ENCODE assay signal across 9 cellular contexts in genomic region chr14:91078095-91078737, GRCh38. TPM values are rescaled to one million over a fixed set of nuclear protein-coding genes. Genes with fewer than 3 reads are reported as not detected.
DNase-seq lines count a peak whose midpoint lies in the region; ATAC-seq and TF ChIP-seq lines count a peak whose summit lies in the region.
"Had no signal": no experiment of that assay in that cellular context is flagged by ENCODE, and none has a peak within 500 bp of the region (broad histone marks: within the 10 kb centered on the region; RNA-seq: fewer than 3 reads in every experiment).

No MANE protein-coding gene starts in this region.

- DNase-seq in NK-92 treated with Interleukin-12 subunit alpha and Interleukin-12 subunit beta, amount 100 ng/mL, for 24 hours (lab: John Stamatoyannopoulos, UW), result peak; percentile 15
- DNase-seq in NK-92 (lab: John Stamatoyannopoulos, UW; ENCODE audit: unreplicated experiment) (no peak), SW480 (ENCODE audit: low spot score) (no peak), left cardiac atrium (no peak), coronary artery (ENCODE audit: low spot score) (no peak)
- peak in 4 of 6 experiments; percentile 9 to 85 (median 82) for DNase-seq in stimulated activated naive CD4-positive, alpha-beta T cell (lab: John Stamatoyannopoulos, UW)

- intact Hi-C loops in left cardiac atrium (cut with DNase I), result no loop called here

- peaks cover 38% of the 10 kb centered on the region for H3K4me1 Mint-ChIP-seq in activated naive CD4-positive, alpha-beta T cell treated with anti-CD3 and anti-CD28 coated beads, Interleukin-2, amount 50 U/mL, for 24 hours

- H3K4me3 Mint-ChIP-seq in activated naive CD4-positive, alpha-beta T cell treated with anti-CD3 and anti-CD28 coated beads, Interleukin-2, amount 50 U/mL, for 24 hours, result peak overlapping the region; percentile 43

- peak; percentile 66 for ATAC-seq in HG03521 (IDR thresholded peaks at IDR 0.05; ENCODE audit: unreplicated experiment)
- no peak for ATAC-seq in left cardiac atrium

- H3K9me3 Mint-ChIP-seq in activated naive CD4-positive, alpha-beta T cell treated with anti-CD3 and anti-CD28 coated beads, Interleukin-2, amount 50 U/mL, for 24 hours, result no peaks in the 10 kb centered on the region

- peak overlapping the region; percentile 26 for H3K27ac Mint-ChIP-seq in activated naive CD4-positive, alpha-beta T cell treated with anti-CD3 and anti-CD28 coated beads, Interleukin-2, amount 50 U/mL, for 24 hours

- no peaks in the 10 kb centered on the region for H3K36me3 Mint-ChIP-seq in activated naive CD4-positive, alpha-beta T cell treated with anti-CD3 and anti-CD28 coated beads, Interleukin-2, amount 50 U/mL, for 24 hours

- no peaks in the 10 kb centered on the region for H3K27me3 Mint-ChIP-seq in activated naive CD4-positive, alpha-beta T cell treated with anti-CD3 and anti-CD28 coated beads, Interleukin-2, amount 50 U/mL, for 24 hours

- H3K4me3 ChIP-seq in coronary artery, result no peak overlapping the region

- TF ChIP-seq CTCF in coronary artery (IDR thresholded peaks at IDR 0.05), result no peak

- no peak overlapping the region for H3K27ac ChIP-seq in coronary artery
- H3K27ac ChIP-seq: 22Rv1 had no signal

RNA-seq across cellular contexts. Expression of gene RPS6KA5, which starts 17.8 kb away (rescaled TPM):
- total RNA-seq in left cardiac atrium, result 1 to 10 TPM; 8.1 to 9.6 TPM

RNA-seq across cellular contexts. Expression of gene DGLUCY, which starts 35.7 kb away (rescaled TPM):
- 100 to 1,000 TPM; 110 to 129 TPM for total RNA-seq in left cardiac atrium

Comparison
In these comparisons a context has a peak if more than half of its experiments do, and no peak if none do; other contexts are left out.
1. DNase-seq: peak in NK-92 treated with Interleukin-12 subunit alpha and Interleukin-12 subunit beta, amount 100 ng/mL, for 24 hours (single experiment) and stimulated activated naive CD4-positive, alpha-beta T cell (4 of 6); none in NK-92 (single experiment), SW480 (single experiment), left cardiac atrium (single experiment) and coronary artery (single experiment).